ENCODE assay signal across 11 cellular contexts in genomic region chr11:36214976-36215687, GRCh38.
"Had no signal": no experiment of that assay in that cellular context is flagged by ENCODE, and none has a peak within 500 bp of the region (broad histone marks: within the 10 kb centered on the region; RNA-seq: fewer than 3 reads in every experiment).

No MANE protein-coding gene starts in this region.

- ATAC-seq: activated naive CD8-positive, alpha-beta T cell treated with anti-CD3 and anti-CD28 coated beads, Interleukin-2, amount 50 U/mL, for 24 hours; pancreas; stimulated activated naive CD8-positive, alpha-beta T cell treated with anti-CD3 and anti-CD28 coated beads, Interleukin-15, Interleukin-2, amounts not matched to agents 100 U/mL and 50 U/mL, for 24 hours had no signal

- H3K4me1 ChIP-seq: pancreas, testis had no signal

- H3K4me3 ChIP-seq: pancreas, testis had no signal

- FAIRE-seq: astrocyte, pancreas had no signal

- DNase-seq: activated CD4-positive, alpha-beta memory T cell treated with anti-CD3 and anti-CD28 coated beads for 36 hours; activated CD4-positive, alpha-beta T cell treated with anti-CD3 and anti-CD28 coated beads for 1 hour; activated naive CD8-positive, alpha-beta T cell treated with anti-CD3 and anti-CD28 coated beads, Interleukin-2, amount 50 U/mL, for 24 hours; activated T-cell treated with anti-CD3 and anti-CD28 coated beads, Interleukin-2, amount 50 U/mL, for 48 hours; pancreas; stimulated activated CD4-positive, alpha-beta T cell treated with anti-CD3 and anti-CD28 coated beads, Interleukin-4, amount 100 ng/mL, for 1 hour; stimulated activated CD8-positive, alpha-beta memory T cell treated with anti-CD3 and anti-CD28 coated beads, Interleukin-4, amount 100 ng/mL, for 48 hours; stimulated activated naive CD8-positive, alpha-beta T cell treated with anti-CD3 and anti-CD28 coated beads, Interleukin-15, Interleukin-2, amounts not matched to agents 100 U/mL and 50 U/mL, for 24 hours; T-helper 2 cell; testis had no signal

- H3K27me3 ChIP-seq: pancreas, testis had no signal

- H3K36me3 ChIP-seq: pancreas had no signal

- H3K27ac ChIP-seq: pancreas, testis had no signal

- H3K9me3 ChIP-seq: pancreas, testis had no signal
